1 cellular context compared by ENCODE assay signal in genomic region chr22:20777420-20778177, GRCh38.
A peak's percentile ranks its signal among the peaks of the same experiment; 100 is the strongest.
TF ChIP-seq lines count a peak whose summit lies in the region.

No MANE protein-coding gene starts in this region.

TF ChIP-seq in HepG2, 621 proteins besides CTCF, POLR2A, EP300 and RAD21 (continued from another document and continues in another):
- TF ChIP-seq LRRFIP1 (CRISPR knock-in tag; conservative IDR thresholded peaks at IDR 0.05) (no peak), HES4 (CRISPR knock-in tag; IDR thresholded peaks at IDR 0.05; ENCODE audit: borderline replicate concordance) (no peak), E2F2 (CRISPR knock-in tag; IDR thresholded peaks at IDR 0.05; ENCODE audit: borderline replicate concordance) (no peak), ZNF550 (CRISPR knock-in tag; IDR thresholded peaks at IDR 0.05; ENCODE audit: borderline replicate concordance) (no peak), ZNF318 (CRISPR knock-in tag; IDR thresholded peaks at IDR 0.05) (no peak), NFIB (CRISPR knock-in tag; IDR thresholded peaks at IDR 0.05; ENCODE audit: borderline replicate concordance) (no peak), RBAK (CRISPR knock-in tag; IDR thresholded peaks at IDR 0.05) (no peak), ATAD3A (CRISPR knock-in tag; IDR thresholded peaks at IDR 0.05) (no peak), ZNF574 (CRISPR knock-in tag; IDR thresholded peaks at IDR 0.05) (0 out of 2 replicates have a peak, but pooled peaks have one; percentile 49), ZMYM4 (CRISPR knock-in tag; IDR thresholded peaks at IDR 0.05) (peak; percentile 56; the same call in 1 of the 2 replicates), ASH2L (IDR thresholded peaks at IDR 0.05; ENCODE audit: insufficient read length, low read depth, low read length) (peak; percentile 57), ZNF879 (CRISPR knock-in tag; IDR thresholded peaks at IDR 0.05) (no peak), RNF2 (conservative IDR thresholded peaks at IDR 0.05; ENCODE audit: low read depth) (no peak), MBD4 (IDR thresholded peaks at IDR 0.05; ENCODE audit: borderline replicate concordance, low read length) (no peak; the same call in 1 of the 2 replicates), GMEB1 (CRISPR knock-in tag; IDR thresholded peaks at IDR 0.05; ENCODE audit: borderline replicate concordance) (no peak; the same call in 1 of the 2 replicates), ZFP82 (CRISPR knock-in tag; IDR thresholded peaks at IDR 0.05; ENCODE audit: borderline replicate concordance) (no peak), KMT2B (CRISPR knock-in tag; IDR thresholded peaks at IDR 0.05) (0 out of 2 replicates have a peak, but pooled peaks have one; percentile 51), MAZ (IDR thresholded peaks at IDR 0.05; ENCODE audit: borderline replicate concordance, low read depth, low read length) (peak; percentile 62; the same call in 1 of the 2 replicates), MAZ (CRISPR knock-in tag; IDR thresholded peaks at IDR 0.05; ENCODE audit: low read depth) (no peak), KAT2B (IDR thresholded peaks at IDR 0.05; ENCODE audit: borderline replicate concordance, low read depth, low read length) (no peak), ZNF407 (CRISPR knock-in tag; IDR thresholded peaks at IDR 0.05; ENCODE audit: not compliant biosample characterization) (no peak), NCOR1 (IDR thresholded peaks at IDR 0.05; ENCODE audit: borderline replicate concordance, low read length) (peak; percentile 62; the same call in 1 of the 2 replicates), SNAI1 (CRISPR knock-in tag; IDR thresholded peaks at IDR 0.05; ENCODE audit: borderline replicate concordance) (no peak), POLR2G (IDR thresholded peaks at IDR 0.05; ENCODE audit: low read depth, low read length) (peak; percentile 57; the same call in 1 of the 2 replicates), PPARG (CRISPR knock-in tag; conservative IDR thresholded peaks at IDR 0.05) (peak; percentile 86), GFI1 (CRISPR knock-in tag; IDR thresholded peaks at IDR 0.05; ENCODE audit: borderline replicate concordance) (peak; percentile 79)
